ENCODE assay signal across 9 cellular contexts in the genomic region with DNA sequence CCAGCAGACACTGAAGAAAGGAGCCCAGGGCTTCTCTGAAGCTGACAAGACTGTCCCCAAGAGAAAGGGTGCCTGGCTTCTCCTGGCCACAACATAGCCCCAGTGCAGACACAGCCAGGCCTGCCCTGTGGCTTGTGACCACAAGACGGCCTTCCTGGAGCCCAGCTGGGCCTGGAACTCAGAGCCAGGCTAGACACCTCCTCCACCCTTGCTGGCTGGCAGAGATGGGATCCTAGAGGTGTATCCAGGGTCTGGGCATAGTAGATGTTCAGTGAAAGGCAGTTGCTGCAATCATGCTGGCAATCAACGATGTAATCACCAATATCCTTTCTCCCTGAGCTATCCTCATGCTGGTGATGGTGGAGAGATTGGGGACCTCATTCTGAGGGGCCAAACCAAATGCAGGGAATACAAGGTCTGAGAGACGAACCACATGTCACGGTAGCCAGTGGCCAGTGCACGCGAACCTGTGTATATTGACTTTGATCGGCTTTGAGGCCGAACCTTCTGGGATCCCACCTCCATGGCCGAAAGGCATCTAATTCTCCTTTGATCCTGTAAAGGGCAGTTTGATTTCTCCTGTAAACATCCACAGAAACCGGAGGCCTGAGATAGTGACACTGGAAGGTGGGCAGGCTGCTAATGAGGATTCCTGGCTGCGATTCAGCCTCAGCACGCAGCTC.
A peak's percentile ranks its signal among the peaks of the same experiment; 100 is the strongest.
DNase-seq lines count a peak whose midpoint lies in the region; ATAC-seq and TF ChIP-seq lines count a peak whose summit lies in the region.
"Had no signal": no experiment of that assay in that cellular context is flagged by ENCODE, and none has a peak within 500 bp of the region (broad histone marks: within the 10 kb centered on the region; RNA-seq: fewer than 3 reads in every experiment).

No MANE protein-coding gene starts in this region.

- DNase-seq in DMS 273 (lab: John Stamatoyannopoulos, UW; ENCODE audit: unreplicated experiment) (peak; percentile 65), DMS 273 treated with DMSO at 0.1 percent for 48 hours (lab: John Stamatoyannopoulos, UW) (no peak), WTC11 (ENCODE audit: low spot score) (no peak), glomerular visceral epithelial cell (ENCODE audit: extremely low spot score) (peak; percentile 59), smooth muscle cell (lab: John Stamatoyannopoulos, UW; ENCODE audit: unreplicated experiment) (no peak), kidney glomerular epithelial cell (lab: John Stamatoyannopoulos, UW) (no peak), epidermal melanocyte (ENCODE audit: insufficient read length, low spot score) (no peak)

- H3K4me3 ChIP-seq in smooth muscle cell: peak overlapping the region; percentile 27

- H3K27ac Mint-ChIP-seq in WTC11: peak overlapping the region; percentile 60; the same call in 1 of the 2 replicates

- peaks cover 19% of the 10 kb centered on the region for H3K4me1 ChIP-seq in smooth muscle cell (ENCODE audit: low read depth)

- WGBS in smooth muscle cell (ENCODE audit: low lambda C conversion rate): 64% methylated on average over 12 of the region's 12 CpGs

- H4K20me1 ChIP-seq in smooth muscle cell (ENCODE audit: low read depth): no peaks in the 10 kb centered on the region

- peak overlapping the region; percentile 32 for H3K9ac ChIP-seq in smooth muscle cell (ENCODE audit: low read depth)

- H3K79me2 ChIP-seq in smooth muscle cell (ENCODE audit: low read depth): no peaks in the 10 kb centered on the region

- H3K4me3 Mint-ChIP-seq in WTC11: no peak overlapping the region

- H3K4me2 ChIP-seq in smooth muscle cell: peak overlapping the region; percentile 78

- H3K9me3 Mint-ChIP-seq in WTC11: peaks cover 5% of the 10 kb centered on the region; the same call in 1 of the 2 replicates

- H3K27me3 Mint-ChIP-seq in WTC11 (ENCODE audit: low read depth): no peaks in the 10 kb centered on the region; the same call in 1 of the 2 replicates

- H3K36me3 ChIP-seq in smooth muscle cell (ENCODE audit: low read depth): no peaks in the 10 kb centered on the region

- no peak overlapping the region for H3K27ac ChIP-seq in smooth muscle cell (ENCODE audit: low read depth)
- H3K27ac ChIP-seq: 22Rv1 had no signal

- no peaks in the 10 kb centered on the region for H3K9me3 ChIP-seq in smooth muscle cell (replicated peaks; ENCODE audit: low read depth)

- H2AFZ ChIP-seq in smooth muscle cell (ENCODE audit: low read depth): no peak overlapping the region

- no peak for ATAC-seq in WTC11
- ATAC-seq in GM21390 (IDR thresholded peaks at IDR 0.05; ENCODE audit: unreplicated experiment): no peak

- no peaks in the 10 kb centered on the region for H3F3A ChIP-seq in smooth muscle cell (ENCODE audit: low read depth)

- peaks cover 3% of the 10 kb centered on the region; the same call in 1 of the 2 replicates for H3K36me3 Mint-ChIP-seq in WTC11

- no peaks in the 10 kb centered on the region for H3K27me3 ChIP-seq in smooth muscle cell (ENCODE audit: low read depth)

- CTCF ChIA-PET in WTC11 (lab: Charles Lee): interaction anchor here (0.7 to 0.8 kb wide), 2 partner anchors 344 to 606 kb away, joined by 3 to 4 read pairs; no protein-coding TSS in a partner anchor

- TF ChIP-seq CTCF in WTC11 (IDR thresholded peaks at IDR 0.05): no peak
- no peak for TF ChIP-seq CTCF in smooth muscle cell (IDR thresholded peaks at IDR 0.05; ENCODE audit: borderline replicate concordance, insufficient read depth, poor library complexity, severe bottlenecking)

- POLR2A ChIA-PET in WTC11 (lab: Charles Lee): interaction anchor here (0.6 kb wide), 1 partner anchor 20 kb away, joined by 3 read pairs; no protein-coding TSS in a partner anchor

- peaks cover 18% of the 10 kb centered on the region for H3K4me1 Mint-ChIP-seq in WTC11

TF ChIP-seq in WTC11, 78 proteins besides CTCF, POLR2A, EP300 and RAD21:
- TF ChIP-seq ZNF512 (CRISPR knock-in tag; IDR thresholded peaks at IDR 0.05; ENCODE audit: borderline replicate concordance): no peak
- no peak for TF ChIP-seq SMAD4 (CRISPR knock-in tag; IDR thresholded peaks at IDR 0.05)
- TF ChIP-seq ZNF416 (CRISPR knock-in tag; IDR thresholded peaks at IDR 0.05): no peak
- TF ChIP-seq ZBTB43 (CRISPR knock-in tag; IDR thresholded peaks at IDR 0.05): no peak

Comparison
In these comparisons a context has a peak if more than half of its experiments do, and no peak if none do; other contexts are left out.
1. DNase-seq: peak in DMS 273 (single experiment) and glomerular visceral epithelial cell (single experiment); none in DMS 273 treated with DMSO at 0.1 percent for 48 hours (single experiment), WTC11 (single experiment), smooth muscle cell (single experiment), kidney glomerular epithelial cell (single experiment) and epidermal melanocyte (single experiment).